Comparison of ENCODE assay signal across 9 cellular contexts in genomic region chr4:134202136-134202535, GRCh38. TPM values are rescaled to one million over a fixed set of nuclear protein-coding genes. Genes with fewer than 3 reads are reported as not detected.
DNase-seq lines count a peak whose midpoint lies in the region; ATAC-seq and TF ChIP-seq lines count a peak whose summit lies in the region.
"Had no signal": no experiment of that assay in that cellular context is flagged by ENCODE, and none has a peak within 500 bp of the region (broad histone marks: within the 10 kb centered on the region; RNA-seq: fewer than 3 reads in every experiment).

No MANE protein-coding gene starts in this region.

- WGBS in heart right ventricle, 2 donors = 48 to 54% methylated on average over 6 of the region's 6 CpGs

- intact Hi-C loops in heart right ventricle (cut with DNase I) = no loop called here

- peak overlapping the region; percentile 56; the same call in 1 of the 2 replicates for H3K4me3 ChIP-seq in BJ (ENCODE audit: low read depth, low read length)
- peak overlapping the region in 9 of 10 donors; percentile 44 to 73 (median 67) for H3K4me3 ChIP-seq in heart right ventricle
- peak overlapping the region; percentile 57 for H3K4me3 ChIP-seq in rectal smooth muscle tissue (ENCODE audit: low read length)

- H3K27me3 ChIP-seq in BJ (ENCODE audit: control insufficient read depth, insufficient read depth, low read length) = no peaks in the 10 kb centered on the region
- H3K27me3 ChIP-seq in heart right ventricle = peaks cover 0 to 14% (median 0%) of the 10 kb centered on the region in 7 donors
- H3K27me3 ChIP-seq in rectal smooth muscle tissue (ENCODE audit: control insufficient read depth, insufficient read depth, low read length) = no peaks in the 10 kb centered on the region

- H3K9ac ChIP-seq in rectal smooth muscle tissue (ENCODE audit: low read length) = no peak overlapping the region

- TF ChIP-seq CTCF in BJ (IDR thresholded peaks at IDR 0.05; ENCODE audit: insufficient read depth, low read depth, low read length) (no peak), VCaP (conservative IDR thresholded peaks at IDR 0.05) (no peak), heart right ventricle (IDR thresholded peaks at IDR 0.05) (no peak)

- H3K27ac ChIP-seq in VCaP (peak overlapping the region; percentile 35), heart right ventricle (peak overlapping the region in 3 of 10 donors; percentile 87 to 93 (median 89)), rectal smooth muscle tissue (ENCODE audit: low read depth, low read length) (no peak overlapping the region)

- CTCF ChIA-PET in BJ (lab: Yijun Ruan, JAX) = no interaction called here

- ATAC-seq in heart right ventricle (peak in 1 of 8 donors; percentile 35), GM21526 (IDR thresholded peaks at IDR 0.05; ENCODE audit: low FRiP score, unreplicated experiment) (no peak), GM21447 (IDR thresholded peaks at IDR 0.05; ENCODE audit: unreplicated experiment) (no peak)

- no peaks in the 10 kb centered on the region for H3K36me3 ChIP-seq in BJ (ENCODE audit: control insufficient read depth, insufficient read depth, low read length)
- no peaks in the 10 kb centered on the region for H3K36me3 ChIP-seq in heart right ventricle
- no peaks in the 10 kb centered on the region for H3K36me3 ChIP-seq in rectal smooth muscle tissue (ENCODE audit: control insufficient read depth, insufficient read depth, low read length)

- POLR2A ChIA-PET in BJ (lab: Charles Lee) = interaction anchor here (0.6 to 0.7 kb wide), 2 partner anchors 26 to 127 kb away, joined by 3 read pairs; no protein-coding TSS in a partner anchor

- H3K4me1 ChIP-seq in heart right ventricle = peaks cover 0 to 42% (median 11%) of the 10 kb centered on the region in 9 donors
- H3K4me1 ChIP-seq in rectal smooth muscle tissue (ENCODE audit: control insufficient read depth, insufficient read depth, low read length) = peaks cover 4% of the 10 kb centered on the region

- H3K9me3 ChIP-seq in heart right ventricle = peaks cover 0 to 4% (median 0%) of the 10 kb centered on the region in 11 donors

- DNase-seq in BJ (ENCODE audit: low read depth) (no peak), heart right ventricle (no peak), NCI-H1436 (lab: John Stamatoyannopoulos, UW) (no peak), GM19240 (ENCODE audit: insufficient read length, low spot score) (no peak)
- DNase-seq: activated effector memory CD4-positive, alpha-beta T cell treated with Interleukin-2 at 50 U/mL for 16 hours had no signal

RNA-seq across cellular contexts. Expression of gene PABPC4L, which starts 0.5 kb away (rescaled TPM):
- polyA plus RNA-seq in BJ (2011; rRNA removed) (2.5 and 3.8 TPM in 2 replicates), heart right ventricle (under 1 TPM; 0.42 to 0.44 TPM)
- polyA minus RNA-seq in BJ (2011; rRNA and poly(A)+ RNA removed) = 5.6 and 6.8 TPM in 2 replicates
- total RNA-seq in heart right ventricle = 1 to 10 TPM in 1 of 10 donors, under 1 TPM in 9; 0.38 to 1.1 (median 0.67) TPM
